ENCODE assay signal across 23 cellular contexts in genomic region chr22:50256936-50257440, GRCh38. TPM values are rescaled to one million over a fixed set of nuclear protein-coding genes. Genes with fewer than 3 reads are reported as not detected.
DNase-seq lines count a peak whose midpoint lies in the region; ATAC-seq, FAIRE-seq and TF ChIP-seq lines count a peak whose summit lies in the region.
"Had no signal": no experiment of that assay in that cellular context is flagged by ENCODE, and none has a peak within 500 bp of the region (broad histone marks: within the 10 kb centered on the region; RNA-seq: fewer than 3 reads in every experiment).

No MANE protein-coding gene starts in this region.

- FAIRE-seq in D721Med (lab: Jason Lieb, UNC): no peak
- FAIRE-seq: GM18507, RCC 7860 had no signal

- H3K9ac ChIP-seq in skeletal muscle tissue (ENCODE audit: low read depth in 1 of 3, low read length in 3 of 3): peak overlapping the region; percentile 38 to 80 (median 68)

- no peak for TF ChIP-seq CTCF in right atrium auricular region (IDR thresholded peaks at IDR 0.05)
- TF ChIP-seq CTCF in heart left ventricle (IDR thresholded peaks at IDR 0.05): no peak
- TF ChIP-seq CTCF in osteocyte (IDR thresholded peaks at IDR 0.05): no peak
- no peak for TF ChIP-seq CTCF in D721Med (IDR thresholded peaks at IDR 0.05; ENCODE audit: insufficient read depth, missing control alignments)

- no peak overlapping the region for H3K27ac Mint-ChIP-seq in osteocyte (ENCODE audit: unreplicated experiment)

- no peak for ATAC-seq in heart left ventricle

- WGBS in heart left ventricle, 4 donors: 86 to 96% (median 90%) methylated on average over 5 to 21 of the region's 21 CpGs

- peaks cover 0 to 41% of the 10 kb centered on the region in 2 donors for H3K4me1 ChIP-seq in right atrium auricular region
- H3K4me1 ChIP-seq in heart left ventricle: peaks cover 3 to 40% (median 12%) of the 10 kb centered on the region in 12 donors
- peaks cover 36 to 56% (median 51%) of the 10 kb centered on the region in 3 donors for H3K4me1 ChIP-seq in skeletal muscle tissue (ENCODE audit: control insufficient read depth in 3 of 3, insufficient read depth in 3 of 3, low read length in 3 of 3)

- no peak overlapping the region for H3K4me3 ChIP-seq in right atrium auricular region
- no peak overlapping the region for H3K4me3 ChIP-seq in heart left ventricle
- H3K4me3 ChIP-seq in skeletal muscle tissue (ENCODE audit: low read length in 3 of 3): peak overlapping the region in 2 of 3 donors; percentile 12 to 49
- H3K4me3 ChIP-seq: SJSA1 had no signal

- H3K27me3 ChIP-seq in right atrium auricular region (no peaks in the 10 kb centered on the region), heart left ventricle (peaks cover 0 to 6% (median 0%) of the 10 kb centered on the region in 9 donors), skeletal muscle tissue (ENCODE audit: control insufficient read depth in 3 of 3, insufficient read depth in 3 of 3, low read length in 3 of 3) (no peaks in the 10 kb centered on the region)

- H3K4me3 Mint-ChIP-seq in osteocyte (ENCODE audit: unreplicated experiment): no peak overlapping the region

- intact Hi-C loops in heart left ventricle (cut with DNase I): loop anchor here in 2 of 10 donors (10.0 kb wide), 1 partner anchor 248 kb away; the partner anchor contains the start of genes LMF2 (in 2 of the 2) and NCAPH2 (in 2 of the 2)

- H3K36me3 ChIP-seq in right atrium auricular region: no peaks in the 10 kb centered on the region
- H3K36me3 ChIP-seq in heart left ventricle: peaks cover 0 to 11% (median 0%) of the 10 kb centered on the region in 9 donors
- H3K36me3 ChIP-seq in skeletal muscle tissue (ENCODE audit: control insufficient read depth in 3 of 3, insufficient read depth in 3 of 3, low read length in 3 of 3): peaks cover 18 to 30% (median 25%) of the 10 kb centered on the region in 3 donors
- H3K36me3 ChIP-seq: SJSA1 had no signal

- H3K9me3 ChIP-seq in right atrium auricular region (no peaks in the 10 kb centered on the region), heart left ventricle (no peaks in the 10 kb centered on the region), skeletal muscle tissue (ENCODE audit: control insufficient read depth in 3 of 3, low read length in 3 of 3) (no peaks in the 10 kb centered on the region)

- H3K4me1 Mint-ChIP-seq in osteocyte (ENCODE audit: unreplicated experiment): peaks cover 7% of the 10 kb centered on the region

- DNase-seq in right atrium auricular region (ENCODE audit: low spot score) (no peak), heart left ventricle (no peak), NCI-H2171 (lab: John Stamatoyannopoulos, UW) (peak; percentile 34), left kidney (ENCODE audit: low read depth, low spot score) (peak; percentile 51), osteocyte (ENCODE audit: extremely low spot score, unreplicated experiment) (no peak), D721Med (ENCODE audit: insufficient read length, low spot score) (no peak), midbrain (lab: John Stamatoyannopoulos, UW) (no peak)
- DNase-seq: DMS53, GOT3, HCEC 1CT, Karpas-422, NCI-H1092, NCI-H1436, NCI-H187, NCI-H2107, NCI-H226, NCI-H510A, NCI-H774 had no signal

- H3K27ac ChIP-seq in right atrium auricular region (peak overlapping the region; percentile 66 to 76), heart left ventricle (no peak overlapping the region), skeletal muscle tissue (ENCODE audit: low read depth, low read length) (peak overlapping the region; percentile 100)
- H3K27ac ChIP-seq: HL-60, SJSA1 had no signal

- no peaks in the 10 kb centered on the region for H3K36me3 Mint-ChIP-seq in osteocyte (ENCODE audit: unreplicated experiment)

- TF ChIP-seq POLR2A in heart left ventricle (IDR thresholded peaks at IDR 0.05): no peak

- H3K9me3 Mint-ChIP-seq in osteocyte (ENCODE audit: unreplicated experiment): no peaks in the 10 kb centered on the region

- no peaks in the 10 kb centered on the region for H3K27me3 Mint-ChIP-seq in osteocyte (ENCODE audit: unreplicated experiment)

RNA-seq across cellular contexts. Expression of gene MAPK12, which starts 4.5 kb away (rescaled TPM):
- 10 to 100 TPM in 1 of 2 donors, 1 to 10 TPM in 1; 5.0 to 13.0 TPM for total RNA-seq in right atrium auricular region
- total RNA-seq in heart left ventricle: 10 to 100 TPM; 12.2 to 18.0 (median 15.5) TPM
- polyA plus RNA-seq in heart left ventricle: 10 to 100 TPM; 11.6 to 17.9 TPM
- 18.8 TPM for total RNA-seq in skeletal muscle tissue
- 24.8 and 27.3 TPM in 2 replicates for total RNA-seq in osteocyte

RNA-seq across cellular contexts. Expression of gene HDAC10, which starts 5.9 kb away (rescaled TPM):
- total RNA-seq in right atrium auricular region (1 to 10 TPM; 6.7 to 9.1 TPM), heart left ventricle (10 to 100 TPM in 6 of 9 donors, 1 to 10 TPM in 3; 6.8 to 22.4 (median 10.9) TPM), skeletal muscle tissue (8.9 TPM), osteocyte (37.7 and 38.3 TPM in 2 replicates)
- 1 to 10 TPM; 6.2 to 10.0 TPM for polyA plus RNA-seq in heart left ventricle

RNA-seq across cellular contexts. Expression of gene TUBGCP6, which starts 12.2 kb away (rescaled TPM):
- total RNA-seq in right atrium auricular region (10 to 100 TPM; 19.5 to 22.1 TPM), heart left ventricle (10 to 100 TPM; 14.1 to 28.8 (median 18.1) TPM), skeletal muscle tissue (17.2 TPM), osteocyte (52.5 and 55.7 TPM in 2 replicates)
- 10 to 100 TPM; 11.6 to 17.7 TPM for polyA plus RNA-seq in heart left ventricle

RNA-seq across cellular contexts. Expression of gene MAPK11, which starts 13.2 kb away (rescaled TPM):
- total RNA-seq in right atrium auricular region: 1 to 10 TPM; 3.7 to 4.0 TPM
- 10 to 100 TPM in 1 of 9 donors, 1 to 10 TPM in 8; 5.0 to 12.1 (median 7.0) TPM for total RNA-seq in heart left ventricle
- 1 to 10 TPM; 7.8 to 9.9 TPM for polyA plus RNA-seq in heart left ventricle
- 3.1 TPM for total RNA-seq in skeletal muscle tissue
- total RNA-seq in osteocyte: 6.4 and 6.9 TPM in 2 replicates

RNA-seq across cellular contexts. Expression of gene PLXNB2, which starts 50.5 kb away (rescaled TPM):
- total RNA-seq in right atrium auricular region (10 to 100 TPM; 60.3 to 92.8 TPM), heart left ventricle (100 to 1,000 TPM in 2 of 9 donors, 10 to 100 TPM in 7; 44.4 to 139 (median 57.9) TPM), skeletal muscle tissue (48.5 TPM), osteocyte (347 and 362 TPM in 2 replicates)
- 10 to 100 TPM; 35.1 to 40.3 TPM for polyA plus RNA-seq in heart left ventricle

Comparison
In these comparisons a context has a peak if more than half of its experiments do, and no peak if none do; other contexts are left out.
1. H3K27ac ChIP-seq: peak in right atrium auricular region (2 of 2) and skeletal muscle tissue (single experiment); none in heart left ventricle (0 of 12).
2. DNase-seq: peak in NCI-H2171 (single experiment) and left kidney (single experiment); none in right atrium auricular region (single experiment), heart left ventricle (0 of 5), osteocyte (single experiment), D721Med (single experiment) and midbrain (single experiment).
3. H3K4me3 ChIP-seq: peak in skeletal muscle tissue (2 of 3); none in right atrium auricular region (0 of 2) and heart left ventricle (0 of 12).